ENCODE assay signal across 8 cellular contexts in the genomic region with DNA sequence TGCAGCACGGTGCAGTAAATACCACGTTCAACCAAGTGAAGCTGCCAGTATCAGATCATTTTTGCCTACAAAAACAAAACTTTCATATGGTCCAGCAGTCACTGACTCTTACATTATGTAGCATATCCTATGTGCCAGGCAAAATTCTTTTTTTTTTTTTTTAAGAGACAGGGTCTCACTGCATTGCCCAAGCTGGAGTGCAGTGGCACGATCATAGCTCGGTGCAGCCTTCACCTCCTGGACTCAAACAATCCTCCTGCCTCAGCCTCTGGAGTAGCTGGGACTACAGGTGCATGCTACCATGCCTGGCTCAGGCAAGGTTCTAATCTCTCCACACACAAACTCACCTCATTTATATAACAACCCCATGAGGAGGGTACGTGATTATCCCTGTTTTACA.
"Had no signal": no experiment of that assay in that cellular context is flagged by ENCODE, and none has a peak within 500 bp of the region (broad histone marks: within the 10 kb centered on the region; RNA-seq: fewer than 3 reads in every experiment).

No MANE protein-coding gene starts in this region.

- ATAC-seq: activated CD8-positive, alpha-beta T cell treated with anti-CD3 and anti-CD28 coated beads, Interleukin-2, amount 10 ng/mL, durations not matched to agents 7 days and 5 days; gastroesophageal sphincter had no signal

- H3K27ac Mint-ChIP-seq: activated CD8-positive, alpha-beta T cell treated with anti-CD3 and anti-CD28 coated beads, Interleukin-2, amount 10 ng/mL, durations not matched to agents 7 days and 5 days had no signal

- H3K27ac ChIP-seq: gastroesophageal sphincter, skin epidermis, vagina had no signal

- H3K4me3 ChIP-seq: gastroesophageal sphincter, skin epidermis, vagina had no signal

- DNase-seq: activated CD4-positive, alpha-beta T cell treated with anti-CD3 and anti-CD28 coated beads for 4 hours; activated CD8-positive, alpha-beta memory T cell treated with anti-CD3 and anti-CD28 coated beads, Interleukin-2, amount 50 U/mL, for 48 hours; activated CD8-positive, alpha-beta T cell treated with anti-CD3 and anti-CD28 coated beads, Interleukin-2, amount 10 ng/mL, durations not matched to agents 7 days and 5 days; activated naive CD4-positive, alpha-beta T cell treated with Interleukin-2 at 50 U/mL for 16 hours; SW 1271 had no signal

- H3K4me3 Mint-ChIP-seq: activated CD8-positive, alpha-beta T cell treated with anti-CD3 and anti-CD28 coated beads, Interleukin-2, amount 10 ng/mL, durations not matched to agents 7 days and 5 days had no signal

- H3K9me3 ChIP-seq: gastroesophageal sphincter, vagina had no signal

- H3K4me1 ChIP-seq: gastroesophageal sphincter, vagina had no signal

- H3K27me3 ChIP-seq: gastroesophageal sphincter, vagina had no signal

- H3K36me3 ChIP-seq: gastroesophageal sphincter, vagina had no signal
